Comparison of ENCODE assay signal across 22 cellular contexts in the genomic region with DNA sequence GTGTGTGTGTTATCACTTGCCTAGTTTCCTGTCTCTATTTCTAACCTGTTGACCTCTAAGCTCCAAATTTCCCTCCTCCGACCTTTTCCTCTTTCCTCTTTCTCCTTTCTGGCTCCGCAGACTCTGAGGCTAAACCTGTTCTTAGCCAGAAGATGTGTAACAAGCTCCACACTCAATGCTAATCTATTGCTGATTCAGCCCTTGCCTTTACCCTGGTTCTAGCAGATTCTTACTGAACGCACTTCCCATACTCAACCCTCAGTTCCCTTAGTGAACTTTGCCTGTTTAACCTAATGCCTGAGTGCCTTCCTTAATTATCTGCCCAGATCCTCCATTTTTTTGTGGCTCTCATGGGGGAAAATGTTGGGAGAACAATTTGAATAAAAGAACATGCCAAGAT. TPM values are rescaled to one million over a fixed set of nuclear protein-coding genes. Genes with fewer than 3 reads are reported as not detected.
DNase-seq lines count a peak whose midpoint lies in the region; ATAC-seq, FAIRE-seq and TF ChIP-seq lines count a peak whose summit lies in the region.
"Had no signal": no experiment of that assay in that cellular context is flagged by ENCODE, and none has a peak within 500 bp of the region (broad histone marks: within the 10 kb centered on the region; RNA-seq: fewer than 3 reads in every experiment).

No MANE protein-coding gene starts in this region.

- no peaks in the 10 kb centered on the region for H4K20me1 ChIP-seq in MM.1S (ENCODE audit: insufficient read depth, low read length)

- ATAC-seq in esophagus mucosa: peak; percentile 29
- ATAC-seq in sciatic nerve: peak; percentile 49

- no peak overlapping the region for H3K4me3 Mint-ChIP-seq in Calu3 (ENCODE audit: low read depth, unreplicated experiment)
- H3K4me3 Mint-ChIP-seq: activated naive CD4-positive, alpha-beta T cell treated with anti-CD3 and anti-CD28 coated beads, Interleukin-2, amount 10 ng/mL, durations not matched to agents 7 days and 5 days; dendritic cell treated with granulocyte-macrophage colony-stimulating factor and Interleukin-4, amounts not matched to agents 40 ng/mL and 50 ng/mL, for 4 days; neural crest cell had no signal

- TF ChIP-seq CTCF in MM.1S (IDR thresholded peaks at IDR 0.05; ENCODE audit: low read length): no peak
- no peak for TF ChIP-seq CTCF in Calu3 (IDR thresholded peaks at IDR 0.05; ENCODE audit: unreplicated experiment)

- H3K4me2 ChIP-seq in MM.1S (ENCODE audit: low read depth, low read length): peak overlapping the region; percentile 76; the same call in 1 of the 2 replicates

- no peak overlapping the region for H3K9ac ChIP-seq in MM.1S (ENCODE audit: low read length)

- TF ChIP-seq POLR2A in GM12891 (IDR thresholded peaks at IDR 0.05; ENCODE audit: low read depth, low read length) (no peak), H54 (IDR thresholded peaks at IDR 0.05; ENCODE audit: low read depth, low read length) (no peak)

- peaks cover 6% of the 10 kb centered on the region; the same call in 1 of the 2 replicates for H3F3A ChIP-seq in MM.1S (ENCODE audit: insufficient read depth, low read length)

- no peaks in the 10 kb centered on the region for H3K9me3 ChIP-seq in MM.1S (replicated peaks; ENCODE audit: insufficient read depth, low read length)
- H3K9me3 ChIP-seq: left ventricle myocardium inferior, prostate gland, thyroid gland had no signal

- no peaks in the 10 kb centered on the region for H3K27me3 Mint-ChIP-seq in Calu3 (ENCODE audit: unreplicated experiment)
- H3K27me3 Mint-ChIP-seq: dendritic cell treated with granulocyte-macrophage colony-stimulating factor and Interleukin-4, amounts not matched to agents 40 ng/mL and 50 ng/mL, for 4 days had no signal

- peak overlapping the region; percentile 17; the same call in 1 of the 2 replicates for H3K27ac ChIP-seq in MM.1S (ENCODE audit: low read length)
- H3K27ac ChIP-seq: left ventricle myocardium inferior, prostate gland, skin epidermis, thyroid gland had no signal

- no peaks in the 10 kb centered on the region for H3K27me3 ChIP-seq in MM.1S (replicated peaks; ENCODE audit: insufficient read depth, low read length)
- H3K27me3 ChIP-seq: thyroid gland had no signal

- H3K4me1 Mint-ChIP-seq in Calu3 (ENCODE audit: low read depth, unreplicated experiment): no peaks in the 10 kb centered on the region

- H3K36me3 Mint-ChIP-seq in Calu3 (ENCODE audit: insufficient read depth, unreplicated experiment): no peaks in the 10 kb centered on the region
- H3K36me3 Mint-ChIP-seq: activated naive CD4-positive, alpha-beta T cell treated with anti-CD3 and anti-CD28 coated beads, Interleukin-2, amount 10 ng/mL, durations not matched to agents 7 days and 5 days had no signal

- CTCF ChIA-PET in Calu3 (lab: Charles Lee): interaction anchor here (0.7 kb wide), 1 partner anchor 290 kb away, joined by 3 read pairs; no protein-coding TSS in a partner anchor

- H3K9me2 ChIP-seq in MM.1S (replicated peaks; ENCODE audit: insufficient read depth, low read length): no peaks in the 10 kb centered on the region

- no peak overlapping the region; the same call in 1 of the 2 replicates for H2AFZ ChIP-seq in MM.1S (ENCODE audit: low read length)

- peaks cover 25% of the 10 kb centered on the region for H3K4me1 ChIP-seq in MM.1S (ENCODE audit: low read length)
- H3K4me1 ChIP-seq: prostate gland had no signal

- intact Hi-C loops in sciatic nerve (cut with DNase I) (no loop called here), Calu3 (cut with micrococcal nuclease; ENCODE audit: unreplicated experiment) (loop anchor here (5.0 kb wide), 1 partner anchor 101 kb away; no protein-coding TSS in a partner anchor)

- no peaks in the 10 kb centered on the region for H3K9me3 Mint-ChIP-seq in Calu3 (ENCODE audit: low read depth, unreplicated experiment)
- H3K9me3 Mint-ChIP-seq: activated naive CD4-positive, alpha-beta T cell treated with anti-CD3 and anti-CD28 coated beads, Interleukin-2, amount 10 ng/mL, durations not matched to agents 7 days and 5 days; dendritic cell treated with granulocyte-macrophage colony-stimulating factor and Interleukin-4, amounts not matched to agents 40 ng/mL and 50 ng/mL, for 4 days; neural crest cell had no signal

- H3K79me2 ChIP-seq in MM.1S (ENCODE audit: low read length): peaks cover 3% of the 10 kb centered on the region; the same call in 1 of the 2 replicates

- H3K4me3 ChIP-seq in MM.1S (ENCODE audit: low read length): no peak overlapping the region
- H3K4me3 ChIP-seq: left ventricle myocardium inferior, prostate gland, skin epidermis, thyroid gland had no signal

- no peak overlapping the region for H3K27ac Mint-ChIP-seq in Calu3 (ENCODE audit: unreplicated experiment)
- H3K27ac Mint-ChIP-seq: activated naive CD4-positive, alpha-beta T cell treated with anti-CD3 and anti-CD28 coated beads, Interleukin-2, amount 10 ng/mL, durations not matched to agents 7 days and 5 days; dendritic cell treated with granulocyte-macrophage colony-stimulating factor and Interleukin-4, amounts not matched to agents 40 ng/mL and 50 ng/mL, for 4 days had no signal

- DNase-seq in GM12891 (ENCODE audit: insufficient read length, low spot score) (no peak), MM.1S (no peak), sciatic nerve (ENCODE audit: low spot score) (no peak), Calu3 (no peak), H54 (ENCODE audit: insufficient read length, low spot score) (no peak), NCI-H1092 (lab: John Stamatoyannopoulos, UW) (no peak)
- DNase-seq: activated CD4-positive, alpha-beta T cell treated with anti-CD3 and anti-CD28 coated beads for 1 hour; activated T-cell treated with anti-CD3 and anti-CD28 coated beads, Interleukin-2, amount 50 U/mL, for 48 hours; GF-D8; GOT3; left ventricle myocardium inferior; NCI-H1417 treated with DMSO at 0.1 percent for 48 hours; stimulated activated CD4-positive, alpha-beta T cell treated with anti-CD3 and anti-CD28 coated beads, Interleukin-2, amount 100 ng/mL, for 48 hours; stimulated activated naive CD8-positive, alpha-beta T cell treated with anti-CD3 and anti-CD28 coated beads, Interleukin-15, Interleukin-2, amounts not matched to agents 100 U/mL and 50 U/mL, for 24 hours; T1000 had no signal

- FAIRE-seq in GM12891 (lab: Jason Lieb, UNC) (peak; percentile 77), H54 (lab: Jason Lieb, UNC) (no peak)

- no TSS peak for BruUV-seq in Calu3 (replicated peaks; lab: Mats Ljungman, UMichigan)

- H3K36me3 ChIP-seq in MM.1S (replicated peaks; ENCODE audit: insufficient read depth, low read length): no peaks in the 10 kb centered on the region
- H3K36me3 ChIP-seq: left ventricle myocardium inferior, prostate gland, thyroid gland had no signal

TF ChIP-seq in GM12891, 5 proteins besides CTCF, POLR2A, EP300 and RAD21:
- no peak for TF ChIP-seq TAF1 (IDR thresholded peaks at IDR 0.05; ENCODE audit: low read depth, low read length)
- TF ChIP-seq SPI1 (IDR thresholded peaks at IDR 0.05; ENCODE audit: low read depth, low read length): no peak
- TF ChIP-seq POU2F2 (IDR thresholded peaks at IDR 0.05; ENCODE audit: low read depth, low read length): no peak
- TF ChIP-seq PAX5 (IDR thresholded peaks at IDR 0.05; ENCODE audit: insufficient read depth, low read length, severe bottlenecking): no peak
- no peak for TF ChIP-seq POLR2AphosphoS5 (IDR thresholded peaks at IDR 0.05; ENCODE audit: low read depth, low read length)

RNA-seq across cellular contexts. Expression of a gene that starts 30.0 kb away (rescaled TPM):
- polyA plus RNA-seq in GM12891 (2012; ENCODE audit: low read depth, missing spikeins): 3.8 TPM
- total RNA-seq in esophagus mucosa (20.8 TPM), sciatic nerve (54.7 TPM), Calu3 (2022) (26.1 and 34.5 TPM in 2 replicates)
